ENCODE assay signal across 8 cellular contexts in the genomic region with DNA sequence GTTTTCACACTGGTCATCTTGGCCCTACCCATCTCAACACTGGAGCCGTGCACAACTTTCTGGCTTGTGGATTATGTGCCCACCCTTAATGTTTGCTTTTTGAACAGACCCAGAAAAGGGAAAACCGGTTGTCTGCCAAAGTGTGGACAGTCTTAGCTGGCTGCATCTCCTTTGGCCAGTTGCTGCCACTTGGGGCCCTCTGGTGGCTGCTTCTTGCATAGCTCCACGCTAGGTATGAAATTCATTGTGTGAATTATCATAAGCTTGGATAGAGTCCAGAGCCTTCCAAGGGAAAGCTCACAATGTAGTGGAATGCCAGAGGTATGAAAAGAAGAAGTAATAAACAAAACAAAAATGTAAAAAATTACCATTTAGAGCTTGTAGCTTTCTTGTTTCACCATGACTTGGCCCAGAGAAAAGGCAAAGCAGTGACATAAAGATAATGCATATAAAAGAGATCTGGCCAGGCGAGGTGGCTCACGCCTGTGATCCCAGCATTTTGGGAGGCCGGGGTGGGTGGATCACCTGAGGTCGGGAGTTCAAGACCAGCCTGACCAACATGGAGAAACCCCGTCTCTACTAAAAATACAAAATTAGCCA.
DNase-seq lines count a peak whose midpoint lies in the region; ATAC-seq and TF ChIP-seq lines count a peak whose summit lies in the region.

No MANE protein-coding gene starts in this region.

- peak; percentile 62 for ATAC-seq in GM21447 (IDR thresholded peaks at IDR 0.05; ENCODE audit: unreplicated experiment)
- no peak for ATAC-seq in HG02840 (IDR thresholded peaks at IDR 0.05; ENCODE audit: low FRiP score, unreplicated experiment)

- peak; percentile 94 for TF ChIP-seq CTCF in astrocyte of the cerebellum (IDR thresholded peaks at IDR 0.05; ENCODE audit: low read depth, low read length, missing control alignments)

- no peak overlapping the region for H3K4me3 ChIP-seq in astrocyte of the cerebellum (ENCODE audit: low read depth, low read length)

- DNase-seq in GDM1 (lab: John Stamatoyannopoulos, UW) (peak; percentile 10), HuH-7.5 (ENCODE audit: low spot score) (peak; percentile 45), SW480 (ENCODE audit: low spot score) (peak; percentile 60), astrocyte of the cerebellum (ENCODE audit: low read depth) (peak; percentile 53), iPS-NIHi11 (ENCODE audit: low spot score) (peak; percentile 84)
- DNase-seq in stimulated activated CD4-positive, alpha-beta T cell treated with anti-CD3 and anti-CD28 coated beads, Interleukin-12 subunit alpha, Interleukin-12 subunit beta, amount 100 ng/mL, for 48 hours (ENCODE audit: low read depth in 2 of 3, low spot score in 1 of 3) = peak; percentile 28 to 66 (median 63)

- in situ Hi-C loops in astrocyte of the cerebellum (cut with HindIII; ENCODE audit: low sequenced_read_pairs) = no loop called here

Comparison
In these comparisons a context has a peak if more than half of its experiments do, and no peak if none do; other contexts are left out.
1. DNase-seq: peak in every context shown above with its lines; median percentile 84 in iPS-NIHi11; 63 in stimulated activated CD4-positive, alpha-beta T cell treated with anti-CD3 and anti-CD28 coated beads, Interleukin-12 subunit alpha, Interleukin-12 subunit beta, amount 100 ng/mL, for 48 hours; 60 in SW480; 53 in astrocyte of the cerebellum; 45 in HuH-7.5; 10 in GDM1.